8 cellular contexts compared by ENCODE assay signal in the genomic region with DNA sequence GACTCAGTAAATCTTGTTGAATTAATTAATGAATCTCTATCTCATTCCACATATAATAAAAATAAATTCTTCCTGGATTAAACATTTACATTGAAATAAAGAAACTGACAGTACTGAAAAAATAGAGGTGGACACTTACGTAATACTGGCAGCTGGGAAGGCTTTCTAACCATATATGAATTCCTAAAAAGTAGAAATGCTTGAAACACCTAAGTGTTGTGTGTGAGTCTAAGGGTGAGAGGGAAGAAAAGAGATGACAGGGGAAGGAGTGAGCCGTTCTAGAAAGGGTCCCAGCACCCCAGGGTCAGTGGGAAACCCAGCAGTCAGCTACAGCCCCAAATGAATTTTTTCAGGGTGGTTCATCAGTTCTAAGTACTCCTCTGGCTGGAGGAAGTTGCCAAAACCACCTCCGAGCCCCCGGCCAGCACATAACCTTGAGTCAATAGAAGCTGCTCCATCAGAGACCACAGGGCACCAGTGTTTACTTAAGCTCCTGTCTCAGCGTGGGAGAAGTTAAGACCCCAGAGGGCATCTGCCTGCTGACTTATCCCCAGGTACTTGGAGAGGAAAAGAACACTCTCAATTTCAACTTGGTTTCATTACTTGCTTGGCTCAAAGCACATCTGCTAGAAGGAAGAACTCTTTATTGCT. TPM values are rescaled to one million over a fixed set of nuclear protein-coding genes. Genes with fewer than 3 reads are reported as not detected.
DNase-seq lines count a peak whose midpoint lies in the region; ATAC-seq, FAIRE-seq and TF ChIP-seq lines count a peak whose summit lies in the region.

No MANE protein-coding gene starts in this region.

- H3K23ac ChIP-seq in IMR-90 (ENCODE audit: low read depth, low read length), result no peak overlapping the region

- peak overlapping the region; percentile 51 to 90 (median 75) for H3K4me2 ChIP-seq in BLaER1 treated with 17β-estradiol and CSF1 and Interleukin-3, amounts not matched to agents 10 nM and 100 nM
- H3K4me2 ChIP-seq in IMR-90 (ENCODE audit: low read depth, low read length) (peak overlapping the region; percentile 50), astrocyte (ENCODE audit: low read length) (peak overlapping the region; percentile 61)

- H3K9me3 ChIP-seq in BLaER1 treated with 17β-estradiol and CSF1 and Interleukin-3, amounts not matched to agents 10 nM and 100 nM (replicated peaks in 1 of 11), result peaks cover 0 to 11% (median 0%) of the 10 kb centered on the region in 11 experiments; a peak in 5 of 22 replicates
- no peaks in the 10 kb centered on the region for H3K9me3 ChIP-seq in IMR-90 (ENCODE audit: control insufficient read depth, insufficient read depth, low read length)
- no peaks in the 10 kb centered on the region for H3K9me3 ChIP-seq in astrocyte (ENCODE audit: insufficient read depth, low read depth, low read length)

- intact Hi-C loops in IMR-90 (cut with micrococcal nuclease), result no loop called here

- no peak for TF ChIP-seq RAD21 in IMR-90 (IDR thresholded peaks at IDR 0.05; ENCODE audit: low read length)

- H3K4me3 ChIP-seq in BLaER1 treated with 17β-estradiol and CSF1 and Interleukin-3, amounts not matched to agents 10 nM and 100 nM, result peak overlapping the region in 5 of 10 experiments; percentile 0 to 52 (median 17); a peak in 4 of 20 replicates
- H3K4me3 ChIP-seq in IMR-90 (ENCODE audit: insufficient read depth, low read depth, low read length) (no peak overlapping the region), astrocyte (ENCODE audit: insufficient read depth, low read depth, low read length) (no peak overlapping the region)

- FAIRE-seq in astrocyte (lab: Jason Lieb, UNC), result no peak

- H3K4me1 ChIP-seq in BLaER1 treated with 17β-estradiol and CSF1 and Interleukin-3, amounts not matched to agents 10 nM and 100 nM, result peaks cover 81 to 100% (median 97%) of the 10 kb centered on the region in 10 experiments
- H3K4me1 ChIP-seq in IMR-90 (ENCODE audit: control insufficient read depth, insufficient read depth, low read length), result peaks cover 36% of the 10 kb centered on the region
- peaks cover 79% of the 10 kb centered on the region for H3K4me1 ChIP-seq in astrocyte (ENCODE audit: insufficient read depth, low read length)

- TF ChIP-seq CTCF in IMR-90 (conservative IDR thresholded peaks at IDR 0.05; ENCODE audit: low read depth, low read length) (no peak), astrocyte (IDR thresholded peaks at IDR 0.05; ENCODE audit: insufficient read depth, low read depth, low read length) (no peak)

- H4K8ac ChIP-seq in IMR-90 (ENCODE audit: low read depth in 2 of 2, low read length in 2 of 2), result no peak overlapping the region

- no peaks in the 10 kb centered on the region for H3K79me2 ChIP-seq in astrocyte (ENCODE audit: insufficient read depth, low read length)

- ATAC-seq in IMR-90 (ENCODE audit: low read depth) (no peak), GM21825 (IDR thresholded peaks at IDR 0.05; ENCODE audit: unreplicated experiment) (no peak), HG03520 (IDR thresholded peaks at IDR 0.05; ENCODE audit: unreplicated experiment) (no peak), HG03439 (IDR thresholded peaks at IDR 0.05; ENCODE audit: unreplicated experiment) (no peak)
- no peak for ATAC-seq in naive thymus-derived CD8-positive, alpha-beta T cell

- dilution Hi-C loops in IMR-90 (cut with HindIII; ENCODE audit: low sequenced_read_pairs, unreplicated experiment), result no loop called here

- H2BK5ac ChIP-seq in IMR-90 (ENCODE audit: low read depth, low read length, poor library complexity, severe bottlenecking), result peak overlapping the region; percentile 37

- peaks cover 0 to 3% of the 10 kb centered on the region in 2 experiments; a peak in 2 of 4 replicates for H3K79me1 ChIP-seq in IMR-90 (ENCODE audit: low read depth in 1 of 2, low read length in 2 of 2)

- in situ Hi-C loops in IMR-90 (cut with MboI; ENCODE audit: low sequenced_read_pairs), result loop anchor here (25.0 kb wide), 1 partner anchor 145 kb away; a partner anchor contains a TSS

- peak overlapping the region; percentile 77 for H3K27ac Mint-ChIP-seq in astrocyte (ENCODE audit: unreplicated experiment)
- peak overlapping the region; percentile 42 to 98 (median 88) for H3K27ac Mint-ChIP-seq in naive thymus-derived CD8-positive, alpha-beta T cell

- H3K27me3 Mint-ChIP-seq in astrocyte (ENCODE audit: low read depth, unreplicated experiment), result no peaks in the 10 kb centered on the region
- H3K27me3 Mint-ChIP-seq in naive thymus-derived CD8-positive, alpha-beta T cell, result no peaks in the 10 kb centered on the region

- H3K4me3 Mint-ChIP-seq in astrocyte (ENCODE audit: unreplicated experiment), result no peak overlapping the region
- peak overlapping the region in 9 of 10 donors; percentile 46 to 75 (median 66) for H3K4me3 Mint-ChIP-seq in naive thymus-derived CD8-positive, alpha-beta T cell

- H2AK5ac ChIP-seq in IMR-90 (ENCODE audit: low read depth, low read length), result no peak overlapping the region

- no peaks in the 10 kb centered on the region for H3K36me3 Mint-ChIP-seq in astrocyte (ENCODE audit: low read depth, unreplicated experiment)
- H3K36me3 Mint-ChIP-seq in naive thymus-derived CD8-positive, alpha-beta T cell, result no peaks in the 10 kb centered on the region

- H3K14ac ChIP-seq in IMR-90 (replicated peaks; ENCODE audit: low read depth, low read length), result no peak overlapping the region

- no peak overlapping the region for H3K56ac ChIP-seq in IMR-90 (ENCODE audit: extremely low read depth, insufficient read depth, low read length)

- peak overlapping the region; percentile 53 for H3K4ac ChIP-seq in IMR-90 (ENCODE audit: low read depth, low read length)

- peak overlapping the region; percentile 25 for H2BK120ac ChIP-seq in IMR-90 (ENCODE audit: low read depth, low read length)

- H4K91ac ChIP-seq in IMR-90 (ENCODE audit: insufficient read depth, low read depth, low read length), result peak overlapping the region; percentile 7; the same call in 1 of the 2 replicates

- CTCF ChIA-PET in IMR-90 (lab: Yijun Ruan, JAX), result interaction anchor here (1.4 to 1.6 kb wide), 2 partner anchors 17 to 19 kb away, joined by 3 read pairs; no protein-coding TSS in a partner anchor

- H2AK9ac ChIP-seq in IMR-90 (replicated peaks; ENCODE audit: low read depth, low read length, poor library complexity), result no peak overlapping the region

- peak overlapping the region; percentile 26 for H2BK20ac ChIP-seq in IMR-90 (ENCODE audit: low read depth, low read length)

- 0 out of 3 replicates have a peak overlapping the region, but pooled peaks have one; percentile 19 for H2BK15ac ChIP-seq in IMR-90 (ENCODE audit: low read depth, low read length)

- peak overlapping the region; percentile 69 to 84 (median 77); a peak in 20 of 22 replicates for H3K9ac ChIP-seq in BLaER1 treated with 17β-estradiol and CSF1 and Interleukin-3, amounts not matched to agents 10 nM and 100 nM
- no peak overlapping the region for H3K9ac ChIP-seq in IMR-90 (ENCODE audit: low read depth, low read length)
- peak overlapping the region; percentile 26 for H3K9ac ChIP-seq in astrocyte (ENCODE audit: low read length)

- H2AFZ ChIP-seq in IMR-90 (replicated peaks; ENCODE audit: low read length, poor library complexity) (no peak overlapping the region), astrocyte (ENCODE audit: low read depth, low read length) (no peak overlapping the region)

- no peaks in the 10 kb centered on the region for H4K20me1 ChIP-seq in BLaER1 treated with 17β-estradiol and CSF1 and Interleukin-3, amounts not matched to agents 10 nM and 100 nM
- H4K20me1 ChIP-seq in IMR-90 (ENCODE audit: insufficient read depth, low read length), result no peaks in the 10 kb centered on the region
- H4K20me1 ChIP-seq in astrocyte (ENCODE audit: insufficient read depth, low read length), result no peaks in the 10 kb centered on the region

- TF ChIP-seq POLR2A in IMR-90 (IDR thresholded peaks at IDR 0.05; ENCODE audit: low read depth, low read length), result no peak

- no peaks in the 10 kb centered on the region for H3K9me3 Mint-ChIP-seq in astrocyte (ENCODE audit: unreplicated experiment)
- no peaks in the 10 kb centered on the region for H3K9me3 Mint-ChIP-seq in naive thymus-derived CD8-positive, alpha-beta T cell

- POLR2A ChIA-PET in IMR-90 (lab: Charles Lee; ENCODE audit: unreplicated experiment), result no interaction called here
- POLR2A ChIA-PET in naive thymus-derived CD8-positive, alpha-beta T cell (lab: Charles Lee), result interaction anchor here (1.2 to 2.5 kb wide), 5 partner anchors 13 to 18 kb away, joined by 4 to 13 read pairs (median 5); a partner anchor contains a TSS

- no peak overlapping the region for H4K5ac ChIP-seq in IMR-90 (ENCODE audit: low read depth, low read length)

- DNase-seq in IMR-90, result peak; percentile 74
- peak; percentile 81 for DNase-seq in astrocyte (ENCODE audit: low read depth)
- no peak for DNase-seq in naive thymus-derived CD8-positive, alpha-beta T cell
- no peak for DNase-seq in NCI-H187 treated with DMSO at 0.1 percent for 48 hours (lab: John Stamatoyannopoulos, UW)

- 17% methylated on average over 1 of the region's 5 CpGs; no CpG with 5 or more reads in 1 of the 2 experiments for WGBS in IMR-90 (ENCODE audit: extremely low coverage in 2 of 2, insufficient read length in 1 of 2), 2 experiments

- peaks cover 11% of the 10 kb centered on the region; the same call in 1 of the 2 replicates for H3K9me1 ChIP-seq in IMR-90 (ENCODE audit: insufficient read depth, low read length)

- peaks cover 95 to 100% (median 100%) of the 10 kb centered on the region in 11 experiments for H3K27me3 ChIP-seq in BLaER1 treated with 17β-estradiol and CSF1 and Interleukin-3, amounts not matched to agents 10 nM and 100 nM
- H3K27me3 ChIP-seq in IMR-90 (ENCODE audit: control insufficient read depth, insufficient read depth, low read length) (no peaks in the 10 kb centered on the region), astrocyte (ENCODE audit: insufficient read depth, low read length) (no peaks in the 10 kb centered on the region)

- peak overlapping the region; percentile 80 to 95 (median 88); a peak in 21 of 22 replicates for H3K27ac ChIP-seq in BLaER1 treated with 17β-estradiol and CSF1 and Interleukin-3, amounts not matched to agents 10 nM and 100 nM
- peak overlapping the region; percentile 6; the same call in 1 of the 2 replicates for H3K27ac ChIP-seq in IMR-90 (ENCODE audit: insufficient read depth, low read length)
- H3K27ac ChIP-seq in astrocyte (ENCODE audit: low read depth, low read length), result peak overlapping the region; percentile 71

- peak overlapping the region; percentile 44 for H3K18ac ChIP-seq in IMR-90 (ENCODE audit: low read depth, low read length)

- peaks cover 0 to 22% (median 0%) of the 10 kb centered on the region in 11 experiments; a peak in 4 of 22 replicates for H3K36me3 ChIP-seq in BLaER1 treated with 17β-estradiol and CSF1 and Interleukin-3, amounts not matched to agents 10 nM and 100 nM
- H3K36me3 ChIP-seq in IMR-90 (ENCODE audit: control insufficient read depth, insufficient read depth, low read length), result no peaks in the 10 kb centered on the region
- no peaks in the 10 kb centered on the region for H3K36me3 ChIP-seq in astrocyte (ENCODE audit: insufficient read depth, low read length)

- BruUV-seq in IMR-90 (replicated peaks; lab: Mats Ljungman, UMichigan), result no TSS peak

- peaks cover 76% of the 10 kb centered on the region for H3K4me1 Mint-ChIP-seq in astrocyte (ENCODE audit: low read depth, unreplicated experiment)
- H3K4me1 Mint-ChIP-seq in naive thymus-derived CD8-positive, alpha-beta T cell, result peaks cover 44 to 100% (median 88%) of the 10 kb centered on the region in 4 donors

RNA-seq across cellular contexts. Expression of a gene that starts 18.3 kb away (rescaled TPM):
- total RNA-seq in IMR-90 (2012; rRNA removed) (1.9 and 2.2 TPM in 2 replicates), astrocyte (1.7 TPM in 2 replicates)
- polyA plus RNA-seq in IMR-90 (2012; rRNA removed), result 3.4 and 3.7 TPM in 2 replicates
- polyA plus RNA-seq in IMR-90 (2012; cell fraction: cytosol; rRNA removed), result 0.56 and 0.63 TPM in 2 replicates
- polyA plus RNA-seq in IMR-90 (2012; cell fraction: nucleus; rRNA removed; ENCODE audit: low replicate concordance), result 2.7 and 11.3 TPM in 2 replicates
- total RNA-seq in naive thymus-derived CD8-positive, alpha-beta T cell, result 1 to 10 TPM; 9.9 to 10.0 TPM
- 1 to 10 TPM in 2 of 3 donors, under 1 TPM in 1; 0.77 to 5.2 (median 1.2) TPM for polyA plus RNA-seq in naive thymus-derived CD8-positive, alpha-beta T cell

RNA-seq across cellular contexts. Expression of a gene that starts 30.1 kb away (rescaled TPM):
- total RNA-seq in IMR-90 (2012; rRNA removed), result 63.8 and 66.7 TPM in 2 replicates
- polyA plus RNA-seq in IMR-90 (2012; rRNA removed), result 42.9 and 49.9 TPM in 2 replicates
- 14.1 and 16.9 TPM in 2 replicates for polyA plus RNA-seq in IMR-90 (2012; cell fraction: cytosol; rRNA removed)
- 17.0 and 55.5 TPM in 2 replicates for polyA plus RNA-seq in IMR-90 (2012; cell fraction: nucleus; rRNA removed; ENCODE audit: low replicate concordance)
- total RNA-seq in astrocyte, result 52.0 and 60.5 TPM in 2 replicates
- total RNA-seq in naive thymus-derived CD8-positive, alpha-beta T cell, result 10 to 100 TPM; 74.7 to 93.7 TPM
- polyA plus RNA-seq in naive thymus-derived CD8-positive, alpha-beta T cell, result 10 to 100 TPM; 38.6 to 56.5 (median 44.2) TPM

Comparison
In these comparisons a context has a peak if more than half of its experiments do, and no peak if none do; other contexts are left out.
1. H3K27ac ChIP-seq: peak in every context shown above with its lines; median percentile 88 in BLaER1 treated with 17β-estradiol and CSF1 and Interleukin-3, amounts not matched to agents 10 nM and 100 nM; 71 in astrocyte; 6 in IMR-90.
2. DNase-seq: peak in IMR-90 (single experiment) and astrocyte (single experiment); none in naive thymus-derived CD8-positive, alpha-beta T cell (0 of 10) and NCI-H187 treated with DMSO at 0.1 percent for 48 hours (single experiment).
3. Peak in every context shown above with its lines, with median percentiles within 50 percentile points of each other: H3K4me2 ChIP-seq.